Comparison of ENCODE assay signal across 1 cellular context in the genomic region with DNA sequence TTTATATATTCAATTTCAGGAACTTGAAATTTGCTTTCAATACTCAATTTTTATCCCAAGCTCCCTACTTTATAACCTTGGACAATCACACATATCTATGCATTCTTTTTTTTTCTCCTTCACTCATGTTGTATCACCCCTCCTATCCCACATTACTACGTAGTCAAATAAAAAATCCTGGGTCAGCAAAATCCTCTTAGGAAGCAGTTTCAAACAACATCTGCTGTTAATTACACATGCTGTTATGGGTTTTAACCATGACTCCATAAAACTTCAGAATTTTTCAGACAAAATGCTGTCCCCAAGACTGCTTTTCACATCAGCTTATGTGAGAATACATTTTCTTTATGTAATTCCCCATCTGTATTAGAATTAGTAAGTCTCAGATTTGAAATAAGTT.
TF ChIP-seq lines count a peak whose summit lies in the region.

No MANE protein-coding gene starts in this region.

TF ChIP-seq in H1, 55 proteins besides CTCF, POLR2A, EP300 and RAD21:
- no peak for TF ChIP-seq NRF1 (IDR thresholded peaks at IDR 0.05; ENCODE audit: low read depth, low read length)
- no peak for TF ChIP-seq RFX5 (IDR thresholded peaks at IDR 0.05; ENCODE audit: borderline replicate concordance, low read depth, low read length)
- TF ChIP-seq, protein P1, sequence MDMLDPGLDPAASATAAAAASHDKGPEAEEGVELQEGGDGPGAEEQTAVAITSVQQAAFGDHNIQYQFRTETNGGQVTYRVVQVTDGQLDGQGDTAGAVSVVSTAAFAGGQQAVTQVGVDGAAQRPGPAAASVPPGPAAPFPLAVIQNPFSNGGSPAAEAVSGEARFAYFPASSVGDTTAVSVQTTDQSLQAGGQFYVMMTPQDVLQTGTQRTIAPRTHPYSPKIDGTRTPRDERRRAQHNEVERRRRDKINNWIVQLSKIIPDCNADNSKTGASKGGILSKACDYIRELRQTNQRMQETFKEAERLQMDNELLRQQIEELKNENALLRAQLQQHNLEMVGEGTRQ (IDR thresholded peaks at IDR 0.05; ENCODE audit: low read length), result no peak
- TF ChIP-seq MAFK (IDR thresholded peaks at IDR 0.05; ENCODE audit: low read depth, low read length), result peak; percentile 21; the same call in 1 of the 2 replicates
- TF ChIP-seq PHF8 (conservative IDR thresholded peaks at IDR 0.05; ENCODE audit: low read depth, low read length), result no peak
- TF ChIP-seq JUND (IDR thresholded peaks at IDR 0.05; ENCODE audit: low read length), result no peak
